9 cellular contexts compared by ENCODE assay signal in genomic region chr11:74169736-74170458, GRCh38. TPM values are rescaled to one million over a fixed set of nuclear protein-coding genes. Genes with fewer than 3 reads are reported as not detected.
DNase-seq lines count a peak whose midpoint lies in the region; ATAC-seq and TF ChIP-seq lines count a peak whose summit lies in the region.
"Had no signal": no experiment of that assay in that cellular context is flagged by ENCODE, and none has a peak within 500 bp of the region (broad histone marks: within the 10 kb centered on the region; RNA-seq: fewer than 3 reads in every experiment).

No MANE protein-coding gene starts in this region.

- peaks cover 11% of the 10 kb centered on the region for H3K4me1 Mint-ChIP-seq in activated T-helper 1 cell treated with anti-CD3 and anti-CD28 coated beads, Interleukin-12 subunit alpha, Interleukin-12 subunit beta, Interleukin-2, Interleukin-4 antibody, amounts not matched to agents 30 ng/mL and 10 ng/mL and 1 ng/mL, durations not matched to agents 14 hours and 24 hours and 36 hours (ENCODE audit: low read depth)

- H3K4me3 ChIP-seq in AG09309 (ENCODE audit: control insufficient read depth, low read depth, low read length): peak overlapping the region; percentile 90
- peak overlapping the region; percentile 98 to 99 for H3K4me3 ChIP-seq in cardiac fibroblast (replicated peaks in 1 of 2; ENCODE audit: low read depth in 2 of 2, low read length in 2 of 2)
- peak overlapping the region; percentile 79 for H3K4me3 ChIP-seq in mononuclear cell (ENCODE audit: low read length)

- ATAC-seq in GM18517 (IDR thresholded peaks at IDR 0.05; ENCODE audit: unreplicated experiment): no peak

- intact Hi-C loops in activated T-helper 1 cell treated with anti-CD3 and anti-CD28 coated beads, Interleukin-12 subunit alpha, Interleukin-12 subunit beta, Interleukin-2, Interleukin-4 antibody, amounts not matched to agents 30 ng/mL and 10 ng/mL and 1 ng/mL, durations not matched to agents 14 hours and 24 hours and 36 hours (cut with micrococcal nuclease): loop anchor here (1.0 to 2.0 kb wide), 2 partner anchors 206 to 423 kb away; partner anchors contain the start of gene POLD3

- H3K27me3 ChIP-seq in mononuclear cell (ENCODE audit: insufficient read depth, low read length): no peaks in the 10 kb centered on the region

- TF ChIP-seq CTCF in AG09309 (IDR thresholded peaks at IDR 0.05; ENCODE audit: control insufficient read depth, insufficient read depth, low read depth, low read length, missing control alignments) (no peak), cardiac fibroblast (IDR thresholded peaks at IDR 0.05; ENCODE audit: low read depth, low read length) (no peak)

- H3K4me3 Mint-ChIP-seq in activated T-helper 1 cell treated with anti-CD3 and anti-CD28 coated beads, Interleukin-12 subunit alpha, Interleukin-12 subunit beta, Interleukin-2, Interleukin-4 antibody, amounts not matched to agents 30 ng/mL and 10 ng/mL and 1 ng/mL, durations not matched to agents 14 hours and 24 hours and 36 hours: no peak overlapping the region

- H3K27me3 Mint-ChIP-seq in activated T-helper 1 cell treated with anti-CD3 and anti-CD28 coated beads, Interleukin-12 subunit alpha, Interleukin-12 subunit beta, Interleukin-2, Interleukin-4 antibody, amounts not matched to agents 30 ng/mL and 10 ng/mL and 1 ng/mL, durations not matched to agents 14 hours and 24 hours and 36 hours (ENCODE audit: insufficient read depth): no peaks in the 10 kb centered on the region
- H3K27me3 Mint-ChIP-seq: activated naive CD8-positive, alpha-beta T cell treated with anti-CD3 and anti-CD28 coated beads, Interleukin-2, amount 50 U/mL, for 24 hours had no signal

- H3K4me1 ChIP-seq in mononuclear cell (ENCODE audit: insufficient read depth, low read length): peaks cover 26% of the 10 kb centered on the region

- in situ Hi-C loops in G401 (cut with HindIII; ENCODE audit: low sequenced_read_pairs): no loop called here

- no peak overlapping the region for H3K27ac Mint-ChIP-seq in activated T-helper 1 cell treated with anti-CD3 and anti-CD28 coated beads, Interleukin-12 subunit alpha, Interleukin-12 subunit beta, Interleukin-2, Interleukin-4 antibody, amounts not matched to agents 30 ng/mL and 10 ng/mL and 1 ng/mL, durations not matched to agents 14 hours and 24 hours and 36 hours
- H3K27ac Mint-ChIP-seq: activated naive CD8-positive, alpha-beta T cell treated with anti-CD3 and anti-CD28 coated beads, Interleukin-2, amount 50 U/mL, for 24 hours had no signal

- H3K9me3 ChIP-seq in mononuclear cell (ENCODE audit: low read depth, low read length): no peaks in the 10 kb centered on the region

- peaks cover 5% of the 10 kb centered on the region for H3K36me3 Mint-ChIP-seq in activated T-helper 1 cell treated with anti-CD3 and anti-CD28 coated beads, Interleukin-12 subunit alpha, Interleukin-12 subunit beta, Interleukin-2, Interleukin-4 antibody, amounts not matched to agents 30 ng/mL and 10 ng/mL and 1 ng/mL, durations not matched to agents 14 hours and 24 hours and 36 hours (ENCODE audit: low read depth)

- DNase-seq in AG09309 (ENCODE audit: low read depth) (no peak), HK-2 (ENCODE audit: unreplicated experiment) (peak; percentile 1), cardiac fibroblast (ENCODE audit: low read depth in 2 of 2) (no peak), NCI-H524 treated with DMSO at 0.1 percent for 48 hours (lab: John Stamatoyannopoulos, UW) (no peak), G401 (ENCODE audit: low spot score) (no peak)
- DNase-seq in activated T-helper 1 cell treated with anti-CD3 and anti-CD28 coated beads, Interleukin-12 subunit alpha, Interleukin-12 subunit beta, Interleukin-2, Interleukin-4 antibody, amounts not matched to agents 30 ng/mL and 10 ng/mL and 1 ng/mL, durations not matched to agents 14 hours and 24 hours and 36 hours (ENCODE audit: low spot score): no peak
- DNase-seq: activated naive CD8-positive, alpha-beta T cell treated with anti-CD3 and anti-CD28 coated beads, Interleukin-2, amount 50 U/mL, for 24 hours had no signal

- no peaks in the 10 kb centered on the region for H3K9me3 Mint-ChIP-seq in activated T-helper 1 cell treated with anti-CD3 and anti-CD28 coated beads, Interleukin-12 subunit alpha, Interleukin-12 subunit beta, Interleukin-2, Interleukin-4 antibody, amounts not matched to agents 30 ng/mL and 10 ng/mL and 1 ng/mL, durations not matched to agents 14 hours and 24 hours and 36 hours
- H3K9me3 Mint-ChIP-seq: activated naive CD8-positive, alpha-beta T cell treated with anti-CD3 and anti-CD28 coated beads, Interleukin-2, amount 50 U/mL, for 24 hours had no signal

RNA-seq across cellular contexts. Expression of gene C2CD3, which starts 0.9 kb away (rescaled TPM):
- 23.3 TPM for total RNA-seq in mononuclear cell
- 46.5 and 49.5 TPM in 2 replicates for total RNA-seq in activated T-helper 1 cell treated with anti-CD3 and anti-CD28 coated beads, Interleukin-12 subunit alpha, Interleukin-12 subunit beta, Interleukin-2, Interleukin-4 antibody, amounts not matched to agents 30 ng/mL and 10 ng/mL and 1 ng/mL, durations not matched to agents 14 hours and 24 hours and 36 hours
- 39.8 and 61.9 TPM in 2 replicates for total RNA-seq in G401 (2014; rRNA removed; shearing (Covaris generic))

RNA-seq across cellular contexts. Expression of gene PPME1, which starts 1.2 kb away (rescaled TPM):
- 6.2 TPM for total RNA-seq in mononuclear cell
- total RNA-seq in activated T-helper 1 cell treated with anti-CD3 and anti-CD28 coated beads, Interleukin-12 subunit alpha, Interleukin-12 subunit beta, Interleukin-2, Interleukin-4 antibody, amounts not matched to agents 30 ng/mL and 10 ng/mL and 1 ng/mL, durations not matched to agents 14 hours and 24 hours and 36 hours: 64.8 and 68.1 TPM in 2 replicates
- 123 and 157 TPM in 2 replicates for total RNA-seq in G401 (2014; rRNA removed; shearing (Covaris generic))
